In genomic region chr14:96905825-96906224, GRCh38 we compare ENCODE assay signal across 14 cellular contexts.
DNase-seq lines count a peak whose midpoint lies in the region; ATAC-seq and TF ChIP-seq lines count a peak whose summit lies in the region.
"Had no signal": no experiment of that assay in that cellular context is flagged by ENCODE, and none has a peak within 500 bp of the region (broad histone marks: within the 10 kb centered on the region; RNA-seq: fewer than 3 reads in every experiment).

No MANE protein-coding gene starts in this region.

- in situ Hi-C loops in KBM-7 (cut with MboI; ENCODE audit: low pct_unique_long_range_greater_than_20kb, low sequenced_read_pairs), result no loop called here

- H3K9me3 ChIP-seq in A673 (ENCODE audit: low read depth, low read length, poor library complexity, severe bottlenecking) (peaks cover 8% of the 10 kb centered on the region), WERI-Rb-1 (ENCODE audit: severe bottlenecking) (peaks cover 9% of the 10 kb centered on the region), vagina (peaks cover 8% of the 10 kb centered on the region)
- H3K9me3 ChIP-seq: HAP-1, uterus had no signal

- H3K4me1 ChIP-seq in A673 (ENCODE audit: insufficient read depth, low read length, poor library complexity, severe bottlenecking), result no peaks in the 10 kb centered on the region
- H3K4me1 ChIP-seq in vagina, result no peaks in the 10 kb centered on the region
- H3K4me1 ChIP-seq: HAP-1, uterus had no signal

- H3K36me3 ChIP-seq in A673 (ENCODE audit: insufficient read depth, low read length, poor library complexity, severe bottlenecking), result no peaks in the 10 kb centered on the region
- no peaks in the 10 kb centered on the region for H3K36me3 ChIP-seq in WERI-Rb-1
- no peaks in the 10 kb centered on the region for H3K36me3 ChIP-seq in vagina
- H3K36me3 ChIP-seq: HAP-1, uterus had no signal

- no peaks in the 10 kb centered on the region for H3K4me1 Mint-ChIP-seq in activated naive CD8-positive, alpha-beta T cell treated with anti-CD3 and anti-CD28 coated beads, Interleukin-2, amount 50 U/mL, for 24 hours

- no TSS peak for BruUV-seq in A673 (replicated peaks; lab: Mats Ljungman, UMichigan)

- H3K27me3 Mint-ChIP-seq in activated naive CD8-positive, alpha-beta T cell treated with anti-CD3 and anti-CD28 coated beads, Interleukin-2, amount 50 U/mL, for 24 hours, result no peaks in the 10 kb centered on the region

- H3K27me3 ChIP-seq in A673 (replicated peaks; ENCODE audit: insufficient read depth, low read depth, low read length, poor library complexity), result no peaks in the 10 kb centered on the region
- no peaks in the 10 kb centered on the region for H3K27me3 ChIP-seq in WERI-Rb-1 (ENCODE audit: insufficient read depth, low read depth, severe bottlenecking)
- no peaks in the 10 kb centered on the region for H3K27me3 ChIP-seq in vagina
- H3K27me3 ChIP-seq: uterus had no signal

- intact Hi-C loops in A673 (cut with micrococcal nuclease; ENCODE audit: unreplicated experiment) (no loop called here), vagina (cut with DNase I) (no loop called here)

- H3K27ac ChIP-seq in A673 (ENCODE audit: low read depth, low read length, poor library complexity, severe bottlenecking) (no peak overlapping the region), WERI-Rb-1 (no peak overlapping the region), vagina (no peak overlapping the region)
- H3K27ac ChIP-seq: PC-9, uterus had no signal

- POLR2A ChIA-PET in A673 (lab: Charles Lee; ENCODE audit: low non-redundant PET), result interaction anchor here (0.6 kb wide), 1 partner anchor 150 kb away, joined by 3 read pairs; no protein-coding TSS in a partner anchor

- peaks cover 19% of the 10 kb centered on the region for H3K9me3 Mint-ChIP-seq in activated naive CD8-positive, alpha-beta T cell treated with anti-CD3 and anti-CD28 coated beads, Interleukin-2, amount 50 U/mL, for 24 hours

- no peak for ATAC-seq in activated naive CD8-positive, alpha-beta T cell treated with anti-CD3 and anti-CD28 coated beads, Interleukin-2, amount 50 U/mL, for 24 hours
- ATAC-seq: WTC11 had no signal

- DNase-seq in A673 (ENCODE audit: low spot score) (peak; percentile 34), KBM-7 (peak; percentile 46), SIG-M5 treated with dmso at 0.1 percent for 504 hours (lab: John Stamatoyannopoulos, UW; ENCODE audit: unreplicated experiment) (peak; percentile 95), fibroblast of villous mesenchyme (ENCODE audit: low read depth) (peak; percentile 5), WERI-Rb-1 (no peak), vagina (ENCODE audit: extremely low spot score in 2 of 2) (no peak)
- DNase-seq in activated naive CD8-positive, alpha-beta T cell treated with anti-CD3 and anti-CD28 coated beads, Interleukin-2, amount 50 U/mL, for 24 hours, result no peak
- DNase-seq in activated CD4-positive, alpha-beta T cell treated with anti-CD3 and anti-CD28 coated beads, Interleukin-2, amount 50 U/mL, for 48 hours, result no peak
- DNase-seq: NCI-H446, PC-9, SW 1271, uterus had no signal

- CTCF ChIA-PET in A673 (lab: Charles Lee), result no interaction called here

- TF ChIP-seq POLR2A in vagina (IDR thresholded peaks at IDR 0.05), result no peak

- H3K4me3 ChIP-seq in A673 (ENCODE audit: low read depth, low read length, poor library complexity, severe bottlenecking) (no peak overlapping the region), fibroblast of villous mesenchyme (ENCODE audit: low read depth, low read length) (no peak overlapping the region), WERI-Rb-1 (ENCODE audit: low read depth, low read length) (no peak overlapping the region), vagina (no peak overlapping the region)
- H3K4me3 ChIP-seq: HAP-1, PC-9, uterus had no signal

- no peak overlapping the region for H3K27ac Mint-ChIP-seq in activated naive CD8-positive, alpha-beta T cell treated with anti-CD3 and anti-CD28 coated beads, Interleukin-2, amount 50 U/mL, for 24 hours
- H3K27ac Mint-ChIP-seq: WTC11 had no signal

- no peak for TF ChIP-seq CTCF in A673 (conservative IDR thresholded peaks at IDR 0.05; ENCODE audit: low read depth, low read length)
- no peak for TF ChIP-seq CTCF in fibroblast of villous mesenchyme (IDR thresholded peaks at IDR 0.05; ENCODE audit: insufficient read depth, low read depth, low read length)
- TF ChIP-seq CTCF in WERI-Rb-1 (IDR thresholded peaks at IDR 0.05; ENCODE audit: low read depth, low read length), result no peak
- no peak for TF ChIP-seq CTCF in vagina (IDR thresholded peaks at IDR 0.05)

- peaks cover 22% of the 10 kb centered on the region for H3K36me3 Mint-ChIP-seq in activated naive CD8-positive, alpha-beta T cell treated with anti-CD3 and anti-CD28 coated beads, Interleukin-2, amount 50 U/mL, for 24 hours (ENCODE audit: low read depth)

- H3K4me3 Mint-ChIP-seq in activated naive CD8-positive, alpha-beta T cell treated with anti-CD3 and anti-CD28 coated beads, Interleukin-2, amount 50 U/mL, for 24 hours, result no peak overlapping the region
- H3K4me3 Mint-ChIP-seq: WTC11 had no signal

Comparison
In these comparisons a context has a peak if more than half of its experiments do, and no peak if none do; other contexts are left out.
1. DNase-seq: peak in A673 (single experiment), KBM-7 (single experiment), SIG-M5 treated with dmso at 0.1 percent for 504 hours (single experiment) and fibroblast of villous mesenchyme (single experiment); none in activated naive CD8-positive, alpha-beta T cell treated with anti-CD3 and anti-CD28 coated beads, Interleukin-2, amount 50 U/mL, for 24 hours (single experiment), WERI-Rb-1 (single experiment), activated CD4-positive, alpha-beta T cell treated with anti-CD3 and anti-CD28 coated beads, Interleukin-2, amount 50 U/mL, for 48 hours (0 of 2) and vagina (0 of 2).